Comparison of ENCODE assay signal across 25 cellular contexts in the genomic region with DNA sequence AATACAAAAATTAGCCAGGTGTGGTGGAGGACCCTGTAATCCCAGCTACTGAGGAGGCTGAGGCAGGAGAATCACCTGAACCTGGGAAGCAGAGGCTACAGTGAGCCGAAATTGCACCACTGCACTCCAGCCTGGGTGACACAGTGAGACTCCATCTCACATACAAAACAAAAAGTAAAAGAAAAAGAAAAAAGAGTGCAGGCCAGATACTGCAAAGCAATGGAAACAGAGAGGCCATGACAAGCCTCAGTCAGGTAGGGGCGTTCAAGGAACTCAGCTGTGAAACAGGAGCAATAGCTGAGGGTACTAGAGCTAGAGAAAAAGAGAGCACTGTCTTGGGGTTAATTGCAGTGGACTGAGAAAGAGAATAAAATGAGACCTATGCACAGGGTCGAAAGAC.
"Had no signal": no experiment of that assay in that cellular context is flagged by ENCODE, and none has a peak within 500 bp of the region (broad histone marks: within the 10 kb centered on the region; RNA-seq: fewer than 3 reads in every experiment).

No MANE protein-coding gene starts in this region.

- H3K4me3 ChIP-seq: esophagus muscularis mucosa, gastroesophageal sphincter, heart left ventricle, hepatocyte, lung, ovary, psoas muscle, sigmoid colon, stomach, thyroid gland, vagina had no signal

- H3K4me2 ChIP-seq: hepatocyte had no signal

- ATAC-seq: foreskin keratinocyte; gastroesophageal sphincter; heart left ventricle; left lobe of liver; natural killer cell; psoas muscle; right cardiac atrium; stimulated activated effector memory CD8-positive, alpha-beta T cell treated with anti-CD3 and anti-CD28 coated beads, Interleukin-12 subunit alpha, Interleukin-12 subunit beta, amount 100 ng/mL, for 72 hours had no signal

- H3K4me3 Mint-ChIP-seq: memory B cell; natural killer cell; stimulated activated effector memory CD8-positive, alpha-beta T cell treated with anti-CD3 and anti-CD28 coated beads, Interleukin-12 subunit alpha, Interleukin-12 subunit beta, amount 100 ng/mL, for 72 hours had no signal

- H3K27ac Mint-ChIP-seq: memory B cell; stimulated activated effector memory CD8-positive, alpha-beta T cell treated with anti-CD3 and anti-CD28 coated beads, Interleukin-12 subunit alpha, Interleukin-12 subunit beta, amount 100 ng/mL, for 72 hours had no signal

- H2AFZ ChIP-seq: hepatocyte had no signal

- H3K36me3 Mint-ChIP-seq: memory B cell; natural killer cell; stimulated activated effector memory CD8-positive, alpha-beta T cell treated with anti-CD3 and anti-CD28 coated beads, Interleukin-12 subunit alpha, Interleukin-12 subunit beta, amount 100 ng/mL, for 72 hours had no signal

- H3K27me3 Mint-ChIP-seq: memory B cell had no signal

- H3K27ac ChIP-seq: esophagus muscularis mucosa, foreskin keratinocyte, gastroesophageal sphincter, heart left ventricle, hepatocyte, ovary, psoas muscle, sigmoid colon, stomach, thyroid gland, vagina had no signal

- DNase-seq: effector memory CD4-positive, alpha-beta T cell; foreskin keratinocyte; heart left ventricle; kidney; natural killer cell; occipital lobe; ovary; posterior cingulate gyrus; psoas muscle; right cardiac atrium; sigmoid colon; stimulated activated CD4-positive, alpha-beta T cell treated with anti-CD3 and anti-CD28 coated beads, Interleukin-2, amount 100 ng/mL, for 24 hours; stimulated activated CD4-positive, alpha-beta T cell treated with anti-CD3 and anti-CD28 coated beads, Interleukin-4, amount 100 ng/mL, for 24 hours; stimulated activated naive CD4-positive, alpha-beta T cell treated with Interleukin-2 at 50 U/mL for 16 hours; stomach; thyroid gland; trophoblast cell had no signal

- H3K79me2 ChIP-seq: hepatocyte had no signal

- H3K36me3 ChIP-seq: esophagus muscularis mucosa, gastroesophageal sphincter, heart left ventricle, ovary, sigmoid colon, stomach, thyroid gland, vagina had no signal

- H3K4me1 ChIP-seq: esophagus muscularis mucosa, foreskin keratinocyte, gastroesophageal sphincter, heart left ventricle, psoas muscle, sigmoid colon, stomach, thyroid gland, vagina had no signal

- H3K9me3 ChIP-seq: esophagus muscularis mucosa, gastroesophageal sphincter, heart left ventricle, ovary, psoas muscle, sigmoid colon, stomach, thyroid gland, vagina had no signal

- H3K27me3 ChIP-seq: esophagus muscularis mucosa, foreskin keratinocyte, gastroesophageal sphincter, heart left ventricle, hepatocyte, ovary, sigmoid colon, stomach, thyroid gland, vagina had no signal

- H3K4me1 Mint-ChIP-seq: stimulated activated effector memory CD8-positive, alpha-beta T cell treated with anti-CD3 and anti-CD28 coated beads, Interleukin-12 subunit alpha, Interleukin-12 subunit beta, amount 100 ng/mL, for 72 hours had no signal

- H3K9me3 Mint-ChIP-seq: memory B cell; natural killer cell; stimulated activated effector memory CD8-positive, alpha-beta T cell treated with anti-CD3 and anti-CD28 coated beads, Interleukin-12 subunit alpha, Interleukin-12 subunit beta, amount 100 ng/mL, for 72 hours had no signal
